ENCODE assay signal across 1 cellular context in genomic region chr6:110643175-110643574, GRCh38.
TF ChIP-seq lines count a peak whose summit lies in the region.

No MANE protein-coding gene starts in this region.

TF ChIP-seq in SK-N-SH, 30 proteins besides CTCF, POLR2A, EP300 and RAD21 (continued from another document):
- TF ChIP-seq, protein P1, sequence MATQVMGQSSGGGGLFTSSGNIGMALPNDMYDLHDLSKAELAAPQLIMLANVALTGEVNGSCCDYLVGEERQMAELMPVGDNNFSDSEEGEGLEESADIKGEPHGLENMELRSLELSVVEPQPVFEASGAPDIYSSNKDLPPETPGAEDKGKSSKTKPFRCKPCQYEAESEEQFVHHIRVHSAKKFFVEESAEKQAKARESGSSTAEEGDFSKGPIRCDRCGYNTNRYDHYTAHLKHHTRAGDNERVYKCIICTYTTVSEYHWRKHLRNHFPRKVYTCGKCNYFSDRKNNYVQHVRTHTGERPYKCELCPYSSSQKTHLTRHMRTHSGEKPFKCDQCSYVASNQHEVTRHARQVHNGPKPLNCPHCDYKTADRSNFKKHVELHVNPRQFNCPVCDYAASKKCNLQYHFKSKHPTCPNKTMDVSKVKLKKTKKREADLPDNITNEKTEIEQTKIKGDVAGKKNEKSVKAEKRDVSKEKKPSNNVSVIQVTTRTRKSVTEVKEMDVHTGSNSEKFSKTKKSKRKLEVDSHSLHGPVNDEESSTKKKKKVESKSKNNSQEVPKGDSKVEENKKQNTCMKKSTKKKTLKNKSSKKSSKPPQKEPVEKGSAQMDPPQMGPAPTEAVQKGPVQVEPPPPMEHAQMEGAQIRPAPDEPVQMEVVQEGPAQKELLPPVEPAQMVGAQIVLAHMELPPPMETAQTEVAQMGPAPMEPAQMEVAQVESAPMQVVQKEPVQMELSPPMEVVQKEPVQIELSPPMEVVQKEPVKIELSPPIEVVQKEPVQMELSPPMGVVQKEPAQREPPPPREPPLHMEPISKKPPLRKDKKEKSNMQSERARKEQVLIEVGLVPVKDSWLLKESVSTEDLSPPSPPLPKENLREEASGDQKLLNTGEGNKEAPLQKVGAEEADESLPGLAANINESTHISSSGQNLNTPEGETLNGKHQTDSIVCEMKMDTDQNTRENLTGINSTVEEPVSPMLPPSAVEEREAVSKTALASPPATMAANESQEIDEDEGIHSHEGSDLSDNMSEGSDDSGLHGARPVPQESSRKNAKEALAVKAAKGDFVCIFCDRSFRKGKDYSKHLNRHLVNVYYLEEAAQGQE (IDR thresholded peaks at IDR 0.05; ENCODE audit: low read depth, low read length) = no peak
- no peak for TF ChIP-seq YY1 (IDR thresholded peaks at IDR 0.05; ENCODE audit: low read depth)
- TF ChIP-seq FOXJ3 (CRISPR knock-in tag; IDR thresholded peaks at IDR 0.05) = no peak
- TF ChIP-seq TAF1 (IDR thresholded peaks at IDR 0.05; ENCODE audit: borderline replicate concordance, low read depth, low read length) = no peak
- TF ChIP-seq JUND (IDR thresholded peaks at IDR 0.05) = peak; percentile 53
- no peak for TF ChIP-seq GABPA (IDR thresholded peaks at IDR 0.05; ENCODE audit: low read depth)
- TF ChIP-seq, protein P2, sequence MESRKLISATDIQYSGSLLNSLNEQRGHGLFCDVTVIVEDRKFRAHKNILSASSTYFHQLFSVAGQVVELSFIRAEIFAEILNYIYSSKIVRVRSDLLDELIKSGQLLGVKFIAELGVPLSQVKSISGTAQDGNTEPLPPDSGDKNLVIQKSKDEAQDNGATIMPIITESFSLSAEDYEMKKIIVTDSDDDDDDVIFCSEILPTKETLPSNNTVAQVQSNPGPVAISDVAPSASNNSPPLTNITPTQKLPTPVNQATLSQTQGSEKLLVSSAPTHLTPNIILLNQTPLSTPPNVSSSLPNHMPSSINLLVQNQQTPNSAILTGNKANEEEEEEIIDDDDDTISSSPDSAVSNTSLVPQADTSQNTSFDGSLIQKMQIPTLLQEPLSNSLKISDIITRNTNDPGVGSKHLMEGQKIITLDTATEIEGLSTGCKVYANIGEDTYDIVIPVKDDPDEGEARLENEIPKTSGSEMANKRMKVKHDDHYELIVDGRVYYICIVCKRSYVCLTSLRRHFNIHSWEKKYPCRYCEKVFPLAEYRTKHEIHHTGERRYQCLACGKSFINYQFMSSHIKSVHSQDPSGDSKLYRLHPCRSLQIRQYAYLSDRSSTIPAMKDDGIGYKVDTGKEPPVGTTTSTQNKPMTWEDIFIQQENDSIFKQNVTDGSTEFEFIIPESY (IDR thresholded peaks at IDR 0.05; ENCODE audit: borderline replicate concordance, low read depth) = no peak
- peak; percentile 87 for TF ChIP-seq TCF12 (IDR thresholded peaks at IDR 0.05)
- TF ChIP-seq MXI1 (IDR thresholded peaks at IDR 0.05; ENCODE audit: low read depth, low read length) = no peak
- no peak for TF ChIP-seq SMC3 (IDR thresholded peaks at IDR 0.05; ENCODE audit: low read depth, low read length)
- peak; percentile 21; the same call in 1 of the 2 replicates for TF ChIP-seq GATA2 (CRISPR knock-in tag; IDR thresholded peaks at IDR 0.05)
- no peak for TF ChIP-seq FOXM1 (IDR thresholded peaks at IDR 0.05; ENCODE audit: low read depth)
- TF ChIP-seq NRF1 (IDR thresholded peaks at IDR 0.05; ENCODE audit: low read depth, low read length) = no peak
- TF ChIP-seq RFX5 (IDR thresholded peaks at IDR 0.05; ENCODE audit: low read length) = no peak
- no peak for TF ChIP-seq ELF1 (IDR thresholded peaks at IDR 0.05)
- TF ChIP-seq NFIC (IDR thresholded peaks at IDR 0.05; ENCODE audit: borderline replicate concordance) = peak; percentile 77
- TF ChIP-seq, protein P3, sequence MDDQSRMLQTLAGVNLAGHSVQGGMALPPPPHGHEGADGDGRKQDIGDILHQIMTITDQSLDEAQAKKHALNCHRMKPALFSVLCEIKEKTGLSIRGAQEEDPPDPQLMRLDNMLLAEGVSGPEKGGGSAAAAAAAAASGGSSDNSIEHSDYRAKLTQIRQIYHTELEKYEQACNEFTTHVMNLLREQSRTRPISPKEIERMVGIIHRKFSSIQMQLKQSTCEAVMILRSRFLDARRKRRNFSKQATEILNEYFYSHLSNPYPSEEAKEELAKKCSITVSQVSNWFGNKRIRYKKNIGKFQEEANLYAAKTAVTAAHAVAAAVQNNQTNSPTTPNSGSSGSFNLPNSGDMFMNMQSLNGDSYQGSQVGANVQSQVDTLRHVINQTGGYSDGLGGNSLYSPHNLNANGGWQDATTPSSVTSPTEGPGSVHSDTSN (IDR thresholded peaks at IDR 0.05) = peak; percentile 67
- no peak for TF ChIP-seq MAX (IDR thresholded peaks at IDR 0.05; ENCODE audit: low read depth)
- TF ChIP-seq CHD2 (IDR thresholded peaks at IDR 0.05; ENCODE audit: low read length, partially characterized antibody) = no peak
- peak; percentile 17; the same call in 1 of the 2 replicates for TF ChIP-seq POLR2AphosphoS5 (IDR thresholded peaks at IDR 0.05; ENCODE audit: low read depth, low read length)
- no peak for TF ChIP-seq SIN3A (IDR thresholded peaks at IDR 0.05; ENCODE audit: borderline replicate concordance, low read depth, low read length)
- no peak for TF ChIP-seq RCOR1 (IDR thresholded peaks at IDR 0.05; ENCODE audit: low read length)
- TF ChIP-seq MEF2A (IDR thresholded peaks at IDR 0.05; ENCODE audit: borderline replicate concordance, low read depth) = no peak
- TF ChIP-seq, protein P4, sequence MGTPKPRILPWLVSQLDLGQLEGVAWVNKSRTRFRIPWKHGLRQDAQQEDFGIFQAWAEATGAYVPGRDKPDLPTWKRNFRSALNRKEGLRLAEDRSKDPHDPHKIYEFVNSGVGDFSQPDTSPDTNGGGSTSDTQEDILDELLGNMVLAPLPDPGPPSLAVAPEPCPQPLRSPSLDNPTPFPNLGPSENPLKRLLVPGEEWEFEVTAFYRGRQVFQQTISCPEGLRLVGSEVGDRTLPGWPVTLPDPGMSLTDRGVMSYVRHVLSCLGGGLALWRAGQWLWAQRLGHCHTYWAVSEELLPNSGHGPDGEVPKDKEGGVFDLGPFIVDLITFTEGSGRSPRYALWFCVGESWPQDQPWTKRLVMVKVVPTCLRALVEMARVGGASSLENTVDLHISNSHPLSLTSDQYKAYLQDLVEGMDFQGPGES (IDR thresholded peaks at IDR 0.05; ENCODE audit: low read depth, low read length) = no peak
- TF ChIP-seq EZH2phosphoT487 (IDR thresholded peaks at IDR 0.05; ENCODE audit: borderline replicate concordance, low read depth) = no peak
